In genomic region chr14:93032301-93032929, GRCh38 we compare ENCODE assay signal across 12 cellular contexts.
A peak's percentile ranks its signal among the peaks of the same experiment; 100 is the strongest.
DNase-seq lines count a peak whose midpoint lies in the region; ATAC-seq lines count a peak whose summit lies in the region.
"Had no signal": no experiment of that assay in that cellular context is flagged by ENCODE, and none has a peak within 500 bp of the region (broad histone marks: within the 10 kb centered on the region; RNA-seq: fewer than 3 reads in every experiment).

No MANE protein-coding gene starts in this region.

- H3K27ac ChIP-seq in rectal smooth muscle tissue (ENCODE audit: low read depth, low read length): no peak overlapping the region

- H3K36me3 Mint-ChIP-seq in naive thymus-derived CD8-positive, alpha-beta T cell: peaks cover 0 to 3% (median 3%) of the 10 kb centered on the region in 3 donors
- H3K36me3 Mint-ChIP-seq: natural killer cell treated with Interleukin-12 subunit alpha and Interleukin-12 subunit beta and Interleukin-15 and Interleukin-18, amount 100 ng/mL, for 72 hours had no signal

- peak overlapping the region; percentile 13 for H3K9ac ChIP-seq in rectal smooth muscle tissue (ENCODE audit: low read length)

- no peak for ATAC-seq in HG02852 (IDR thresholded peaks at IDR 0.05; ENCODE audit: unreplicated experiment)
- no peak for ATAC-seq in naive thymus-derived CD8-positive, alpha-beta T cell
- no peak for ATAC-seq in GM18517 (IDR thresholded peaks at IDR 0.05; ENCODE audit: unreplicated experiment)
- ATAC-seq: body of pancreas; natural killer cell treated with Interleukin-12 subunit alpha and Interleukin-12 subunit beta and Interleukin-15 and Interleukin-18, amount 100 ng/mL, for 72 hours had no signal

- H3K36me3 ChIP-seq in rectal smooth muscle tissue (ENCODE audit: control insufficient read depth, insufficient read depth, low read length): peaks cover 3% of the 10 kb centered on the region

- DNase-seq in Daoy (ENCODE audit: low read depth): peak; percentile 37
- DNase-seq in NOMO-1 treated with DMSO at 0.1 percent for 48 hours (lab: John Stamatoyannopoulos, UW; ENCODE audit: unreplicated experiment): peak; percentile 67
- peak; percentile 50 for DNase-seq in fibroblast of the conjunctiva (ENCODE audit: low read depth)
- DNase-seq in activated CD4-positive, alpha-beta T cell treated with anti-CD3 and anti-CD28 coated beads for 1 hour: no peak
- no peak for DNase-seq in naive thymus-derived CD8-positive, alpha-beta T cell
- DNase-seq: body of pancreas, head of caudate nucleus, SHP77 had no signal

- POLR2A ChIA-PET in naive thymus-derived CD8-positive, alpha-beta T cell (lab: Charles Lee): interaction anchor here (3.4 to 3.8 kb wide), 2 partner anchors 50 to 81 kb away, joined by 17 to 18 read pairs; no protein-coding TSS in a partner anchor

- peaks cover 13% of the 10 kb centered on the region for H3K4me1 ChIP-seq in rectal smooth muscle tissue (ENCODE audit: control insufficient read depth, insufficient read depth, low read length)

- H3K27me3 ChIP-seq in rectal smooth muscle tissue (ENCODE audit: control insufficient read depth, insufficient read depth, low read length): no peaks in the 10 kb centered on the region
- H3K27me3 ChIP-seq: body of pancreas had no signal

- peaks cover 24 to 51% (median 51%) of the 10 kb centered on the region in 4 donors for H3K4me1 Mint-ChIP-seq in naive thymus-derived CD8-positive, alpha-beta T cell

- no peaks in the 10 kb centered on the region for H3K27me3 Mint-ChIP-seq in naive thymus-derived CD8-positive, alpha-beta T cell
- H3K27me3 Mint-ChIP-seq: natural killer cell treated with Interleukin-12 subunit alpha and Interleukin-12 subunit beta and Interleukin-15 and Interleukin-18, amount 100 ng/mL, for 72 hours had no signal

- no peak overlapping the region for H3K4me3 Mint-ChIP-seq in naive thymus-derived CD8-positive, alpha-beta T cell
- H3K4me3 Mint-ChIP-seq: natural killer cell treated with Interleukin-12 subunit alpha and Interleukin-12 subunit beta and Interleukin-15 and Interleukin-18, amount 100 ng/mL, for 72 hours had no signal

- no peak overlapping the region for H3K4me3 ChIP-seq in rectal smooth muscle tissue (ENCODE audit: low read length)
- H3K4me3 ChIP-seq: body of pancreas had no signal

- peak overlapping the region in 2 of 10 donors; percentile 86 to 90 for H3K27ac Mint-ChIP-seq in naive thymus-derived CD8-positive, alpha-beta T cell

- no peaks in the 10 kb centered on the region for H3K9me3 Mint-ChIP-seq in naive thymus-derived CD8-positive, alpha-beta T cell
- H3K9me3 Mint-ChIP-seq: natural killer cell treated with Interleukin-12 subunit alpha and Interleukin-12 subunit beta and Interleukin-15 and Interleukin-18, amount 100 ng/mL, for 72 hours had no signal

Comparison
In these comparisons a context has a peak if more than half of its experiments do, and no peak if none do; other contexts are left out.
1. DNase-seq: peak in Daoy (single experiment), NOMO-1 treated with DMSO at 0.1 percent for 48 hours (single experiment) and fibroblast of the conjunctiva (single experiment); none in activated CD4-positive, alpha-beta T cell treated with anti-CD3 and anti-CD28 coated beads for 1 hour (single experiment) and naive thymus-derived CD8-positive, alpha-beta T cell (0 of 10).